ENCODE assay signal across 1 cellular context in genomic region chr5:153523831-153524230, GRCh38.
TF ChIP-seq lines count a peak whose summit lies in the region.

No MANE protein-coding gene starts in this region.

TF ChIP-seq in SK-N-SH, 30 proteins besides CTCF, POLR2A, EP300 and RAD21:
- TF ChIP-seq NRF1 (IDR thresholded peaks at IDR 0.05; ENCODE audit: low read depth, low read length) (no peak), FOSL2 (IDR thresholded peaks at IDR 0.05; ENCODE audit: borderline replicate concordance, low read depth) (peak; percentile 21; the same call in 1 of the 2 replicates), NFIC (IDR thresholded peaks at IDR 0.05; ENCODE audit: borderline replicate concordance) (peak; percentile 86), RXRA (IDR thresholded peaks at IDR 0.05; ENCODE audit: borderline replicate concordance, low read depth) (no peak)
